ENCODE assay signal across 10 cellular contexts in the genomic region with DNA sequence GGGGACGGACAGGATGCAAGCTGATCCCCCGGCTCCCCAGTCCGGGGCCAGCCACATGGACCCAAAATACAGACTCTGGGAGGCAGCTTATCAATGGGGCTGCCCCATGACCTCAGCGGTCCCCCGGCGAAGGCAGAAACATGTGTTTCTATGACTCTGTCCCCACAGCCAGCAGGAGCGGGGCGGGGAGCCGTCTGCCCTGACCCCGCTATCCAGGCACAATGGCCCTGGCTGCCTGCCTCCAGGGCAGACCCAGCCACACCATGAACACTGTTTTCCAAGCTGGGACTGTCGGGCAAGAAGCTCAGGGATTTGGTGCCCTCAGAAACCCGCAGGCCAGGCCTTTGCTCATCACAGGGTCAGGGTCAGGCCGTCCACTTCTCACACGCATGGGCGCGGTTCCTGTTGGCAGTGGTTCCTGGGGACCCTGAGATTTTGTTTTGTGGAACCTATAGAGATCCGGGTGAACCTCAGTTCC.
DNase-seq lines count a peak whose midpoint lies in the region; ATAC-seq and TF ChIP-seq lines count a peak whose summit lies in the region.
"Had no signal": no experiment of that assay in that cellular context is flagged by ENCODE, and none has a peak within 500 bp of the region (broad histone marks: within the 10 kb centered on the region; RNA-seq: fewer than 3 reads in every experiment).

No MANE protein-coding gene starts in this region.

- WGBS in adrenal gland, 4 donors: 17 to 40% (median 25%) methylated on average over 6 to 17 of the region's 17 CpGs; no CpG with 5 or more reads in 1 of the 4 donors
- 19 to 31% (median 21%) methylated on average over 16 to 17 of the region's 17 CpGs for WGBS in heart left ventricle, 4 donors
- WGBS in ovary, 3 donors: 21 to 27% (median 23%) methylated on average over 12 to 17 of the region's 17 CpGs

- TF ChIP-seq POLR2A in adrenal gland (IDR thresholded peaks at IDR 0.05) (no peak), heart left ventricle (IDR thresholded peaks at IDR 0.05) (no peak), ovary (IDR thresholded peaks at IDR 0.05) (no peak)

- peaks cover 0 to 63% of the 10 kb centered on the region in 2 donors for H3K36me3 ChIP-seq in adrenal gland (replicated peaks in 1 of 2)
- peaks cover 0 to 94% (median 50%) of the 10 kb centered on the region in 9 donors for H3K36me3 ChIP-seq in heart left ventricle
- no peaks in the 10 kb centered on the region for H3K36me3 ChIP-seq in ovary
- H3K36me3 ChIP-seq in upper lobe of right lung: peaks cover 54% of the 10 kb centered on the region

- TF ChIP-seq CTCF in adrenal gland (IDR thresholded peaks at IDR 0.05) (no peak), heart left ventricle (IDR thresholded peaks at IDR 0.05) (no peak), ovary (IDR thresholded peaks at IDR 0.05) (no peak), upper lobe of right lung (IDR thresholded peaks at IDR 0.05) (no peak)

- H3K9me3 ChIP-seq in adrenal gland (replicated peaks in 1 of 3) (no peaks in the 10 kb centered on the region), heart left ventricle (no peaks in the 10 kb centered on the region), ovary (no peaks in the 10 kb centered on the region), upper lobe of right lung (no peaks in the 10 kb centered on the region)

- H3K4me3 ChIP-seq in adrenal gland (no peak overlapping the region), heart left ventricle (no peak overlapping the region), ovary (no peak overlapping the region), upper lobe of right lung (no peak overlapping the region)
- H3K4me3 ChIP-seq: GM23338 had no signal

- H3K4me1 ChIP-seq in adrenal gland (replicated peaks in 1 of 2): peaks cover 44 to 62% of the 10 kb centered on the region in 2 donors
- H3K4me1 ChIP-seq in heart left ventricle: peaks cover 8 to 70% (median 49%) of the 10 kb centered on the region in 12 donors
- H3K4me1 ChIP-seq in ovary (ENCODE audit: insufficient read depth): peaks cover 28% of the 10 kb centered on the region
- H3K4me1 ChIP-seq in upper lobe of right lung: peaks cover 37% of the 10 kb centered on the region

- H3K27me3 ChIP-seq in adrenal gland (no peaks in the 10 kb centered on the region), heart left ventricle (no peaks in the 10 kb centered on the region), ovary (no peaks in the 10 kb centered on the region), upper lobe of right lung (no peaks in the 10 kb centered on the region)

- H3K27ac ChIP-seq in adrenal gland (peak overlapping the region; percentile 79 to 96 (median 93)), heart left ventricle (peak overlapping the region; percentile 74 to 99 (median 94)), ovary (peak overlapping the region; percentile 87 to 90), upper lobe of right lung (peak overlapping the region; percentile 87)

- no peak for TF ChIP-seq EP300 in ovary (IDR thresholded peaks at IDR 0.05)

- peak; percentile 17 to 44 (median 34) for ATAC-seq in heart left ventricle
- peak; percentile 1 for ATAC-seq in upper lobe of right lung
- ATAC-seq in HG03095 (IDR thresholded peaks at IDR 0.05; ENCODE audit: unreplicated experiment): no peak
- ATAC-seq: GM23338 had no signal

- intact Hi-C loops in adrenal gland (cut with DNase I) (loop anchor here (10.0 kb wide), 1 partner anchor 395 kb away; no protein-coding TSS in a partner anchor), heart left ventricle (cut with DNase I) (loop anchor here in 6 of 10 donors (1.0 to 10.0 kb wide), 7 partner anchors 10 to 395 kb away; a partner anchor contains a TSS), ovary (cut with DNase I) (loop anchor here in 2 of 4 donors (10.0 kb wide), 3 partner anchors 55 to 395 kb away; a partner anchor contains a TSS), upper lobe of right lung (cut with DNase I) (no loop called here)

- peak in 2 of 7 donors; percentile 82 to 85 for DNase-seq in adrenal gland
- peak in 1 of 5 donors; percentile 89 for DNase-seq in heart left ventricle
- no peak for DNase-seq in ovary
- no peak for DNase-seq in upper lobe of right lung
- no peak for DNase-seq in DMS153 treated with DMSO at 0.1 percent for 48 hours (lab: John Stamatoyannopoulos, UW; ENCODE audit: unreplicated experiment)
- DNase-seq in D341Med (ENCODE audit: low spot score): no peak
- DNase-seq: activated naive CD8-positive, alpha-beta T cell treated with anti-CD3 and anti-CD28 coated beads, Interleukin-2, amount 50 U/mL, for 24 hours; DND-41 had no signal
